16 cellular contexts compared by ENCODE assay signal in the genomic region with DNA sequence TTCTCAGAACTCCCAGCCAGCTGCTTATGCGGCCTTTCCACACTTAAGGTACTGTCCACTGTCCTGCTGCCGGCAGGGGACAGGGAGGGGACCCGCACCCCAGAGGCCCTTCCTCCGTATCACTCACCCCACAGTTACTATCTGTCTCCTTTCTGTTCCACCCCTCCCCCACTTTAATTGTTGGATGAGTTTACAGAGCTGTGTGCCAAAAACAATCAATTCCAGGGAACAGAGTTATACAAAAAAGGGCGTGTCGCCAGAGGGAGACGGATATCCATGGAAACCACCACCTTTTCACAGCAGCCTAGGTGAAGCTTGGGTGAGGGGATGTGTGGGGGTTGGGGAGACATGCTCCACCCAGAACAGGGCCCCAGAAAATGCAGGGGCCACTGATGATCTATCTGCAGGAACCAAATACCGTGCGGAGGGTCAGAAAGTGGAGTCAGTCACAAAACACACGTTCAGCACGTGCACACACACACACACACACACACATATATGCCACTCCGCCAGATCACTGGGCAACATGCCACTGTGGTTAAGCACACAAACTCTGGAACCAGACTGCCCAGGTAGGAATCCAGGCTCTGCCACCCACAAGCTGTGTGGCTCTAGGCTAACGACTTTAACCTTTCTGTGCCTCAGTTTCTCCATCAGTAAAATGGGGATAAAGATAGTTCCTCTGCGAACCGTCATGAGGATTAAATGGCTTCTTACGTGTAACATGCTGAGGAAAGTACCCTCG. TPM values are rescaled to one million over a fixed set of nuclear protein-coding genes. Genes with fewer than 3 reads are reported as not detected.
DNase-seq lines count a peak whose midpoint lies in the region; ATAC-seq and TF ChIP-seq lines count a peak whose summit lies in the region.
"Had no signal": no experiment of that assay in that cellular context is flagged by ENCODE, and none has a peak within 500 bp of the region (broad histone marks: within the 10 kb centered on the region; RNA-seq: fewer than 3 reads in every experiment).

No MANE protein-coding gene starts in this region.

- no peak overlapping the region for H3K4me3 Mint-ChIP-seq in natural killer cell

- H3K4me1 ChIP-seq in RWPE2 (ENCODE audit: insufficient read depth, poor library complexity, severe bottlenecking) (peaks cover 7% of the 10 kb centered on the region), vagina (peaks cover 65% of the 10 kb centered on the region)

- DNase-seq in NCI-H2227 (lab: John Stamatoyannopoulos, UW; ENCODE audit: unreplicated experiment) (peak; percentile 33), NCI-H2227 treated with DMSO at 0.1 percent for 48 hours (lab: John Stamatoyannopoulos, UW) (no peak), RWPE2 (ENCODE audit: low spot score) (no peak), left lobe of liver (ENCODE audit: low spot score) (peak; percentile 78), vagina (ENCODE audit: extremely low spot score in 2 of 2) (no peak), natural killer cell (no peak)
- no peak for DNase-seq in stimulated activated naive CD4-positive, alpha-beta T cell treated with Interleukin-2 at 50 U/mL for 16 hours (lab: John Stamatoyannopoulos, UW)
- DNase-seq: ACHN; EL; ovary; PC-9; stimulated activated CD4-positive, alpha-beta T cell treated with anti-CD3 and anti-CD28 coated beads, Interleukin-4, amount 100 ng/mL, for 4 hours; substantia nigra had no signal

- no peaks in the 10 kb centered on the region for H3K36me3 ChIP-seq in RWPE2 (ENCODE audit: low read depth)
- no peaks in the 10 kb centered on the region for H3K36me3 ChIP-seq in vagina
- H3K36me3 ChIP-seq: ovary had no signal

- ATAC-seq in RWPE2 (ENCODE audit: low read depth) (peak; percentile 29; the same call in 2 of the 3 replicates), left lobe of liver (peak; percentile 77), natural killer cell (no peak), HG02852 (IDR thresholded peaks at IDR 0.05; ENCODE audit: unreplicated experiment) (no peak)
- ATAC-seq: activated naive CD4-positive, alpha-beta T cell treated with anti-CD3 and anti-CD28 coated beads, Interleukin-2, amount 50 U/mL, for 72 hours had no signal

- H3K9me3 ChIP-seq in RWPE2 (ENCODE audit: severe bottlenecking) (no peaks in the 10 kb centered on the region), vagina (no peaks in the 10 kb centered on the region)
- H3K9me3 ChIP-seq: ovary had no signal

- H3K4me3 ChIP-seq in RWPE2 (ENCODE audit: severe bottlenecking) (no peak overlapping the region), vagina (no peak overlapping the region)
- H3K4me3 ChIP-seq: ovary, PC-9 had no signal

- intact Hi-C loops in vagina (cut with DNase I): no loop called here
- intact Hi-C loops in natural killer cell (cut with micrococcal nuclease): no loop called here

- no peaks in the 10 kb centered on the region for H3K36me3 Mint-ChIP-seq in natural killer cell
- H3K36me3 Mint-ChIP-seq: activated naive CD4-positive, alpha-beta T cell treated with anti-CD3 and anti-CD28 coated beads, Interleukin-2, amount 50 U/mL, for 72 hours had no signal

- no peak overlapping the region for H3K27ac ChIP-seq in RWPE2 (ENCODE audit: poor library complexity, severe bottlenecking)
- peak overlapping the region; percentile 67 for H3K27ac ChIP-seq in vagina
- H3K27ac ChIP-seq: HL-60, ovary, PC-9 had no signal

- H3K4me1 Mint-ChIP-seq in natural killer cell: no peaks in the 10 kb centered on the region

- no peaks in the 10 kb centered on the region for H3K27me3 ChIP-seq in RWPE2 (ENCODE audit: insufficient read depth, poor library complexity, severe bottlenecking)
- no peaks in the 10 kb centered on the region for H3K27me3 ChIP-seq in vagina
- H3K27me3 ChIP-seq: ovary had no signal

- TF ChIP-seq CTCF in RWPE2 (IDR thresholded peaks at IDR 0.05; ENCODE audit: poor library complexity, severe bottlenecking) (no peak), vagina (IDR thresholded peaks at IDR 0.05) (no peak), natural killer cell (IDR thresholded peaks at IDR 0.05) (no peak)

- no peak for TF ChIP-seq POLR2A in vagina (IDR thresholded peaks at IDR 0.05)

- H3K27me3 Mint-ChIP-seq in natural killer cell (ENCODE audit: low read depth in 2 of 2): no peaks in the 10 kb centered on the region

- H3K27ac Mint-ChIP-seq in natural killer cell: no peak overlapping the region
- H3K27ac Mint-ChIP-seq: activated naive CD4-positive, alpha-beta T cell treated with anti-CD3 and anti-CD28 coated beads, Interleukin-2, amount 50 U/mL, for 72 hours had no signal

- no peaks in the 10 kb centered on the region for H3K9me3 Mint-ChIP-seq in natural killer cell
- H3K9me3 Mint-ChIP-seq: activated naive CD4-positive, alpha-beta T cell treated with anti-CD3 and anti-CD28 coated beads, Interleukin-2, amount 50 U/mL, for 72 hours had no signal

RNA-seq across cellular contexts. Expression of gene CASZ1, which starts 30.5 kb away (rescaled TPM):
- total RNA-seq in left lobe of liver (4.8 TPM), vagina (30.7 TPM), natural killer cell (10 to 100 TPM; 55.9 to 83.0 (median 70.6) TPM)

Comparison
In these comparisons a context has a peak if more than half of its experiments do, and no peak if none do; other contexts are left out.
1. DNase-seq: peak in NCI-H2227 (single experiment) and left lobe of liver (single experiment); none in NCI-H2227 treated with DMSO at 0.1 percent for 48 hours (single experiment), RWPE2 (single experiment), vagina (0 of 2), natural killer cell (single experiment) and stimulated activated naive CD4-positive, alpha-beta T cell treated with Interleukin-2 at 50 U/mL for 16 hours (single experiment).
2. ATAC-seq: peak in RWPE2 (single experiment) and left lobe of liver (single experiment); none in natural killer cell (0 of 3) and HG02852 (single experiment).